In genomic region chr2:46384457-46384815, GRCh38 we compare ENCODE assay signal across 22 cellular contexts.
"Had no signal": no experiment of that assay in that cellular context is flagged by ENCODE, and none has a peak within 500 bp of the region (broad histone marks: within the 10 kb centered on the region; RNA-seq: fewer than 3 reads in every experiment).

No MANE protein-coding gene starts in this region.

- H3K36me3 Mint-ChIP-seq: activated naive CD8-positive, alpha-beta T cell treated with anti-CD3 and anti-CD28 coated beads for 36 hours; WTC11 had no signal

- H3K9me3 Mint-ChIP-seq: activated naive CD4-positive, alpha-beta T cell treated with anti-CD3 and anti-CD28 coated beads for 36 hours; activated naive CD8-positive, alpha-beta T cell treated with anti-CD3 and anti-CD28 coated beads for 36 hours; activated T-cell treated with anti-CD3 and anti-CD28 coated beads, Interleukin-2, amount 50 U/mL, for 4 hours; activated T-helper 17 cell treated with anti-CD3 and anti-CD28 coated beads, Interleukin-2, amount 50 U/mL, for 72 hours; WTC11 had no signal

- FAIRE-seq: K562, RCC 7860 had no signal

- DNase-seq: activated CD4-positive, alpha-beta T cell treated with anti-CD3 and anti-CD28 coated beads for 48 hours; activated CD4-positive, alpha-beta T cell treated with anti-CD3 and anti-CD28 coated beads, Interleukin-2, amount 50 U/mL, for 4 hours; activated CD4-positive, CD25-positive, alpha-beta regulatory T cell treated with anti-CD3 and anti-CD28 coated beads, Interleukin-2, amount 50 U/mL, for 72 hours; activated gamma-delta T cell; activated naive CD4-positive, alpha-beta T cell treated with anti-CD3 and anti-CD28 coated beads for 36 hours; activated naive CD8-positive, alpha-beta T cell treated with anti-CD3 and anti-CD28 coated beads for 36 hours; activated T-cell treated with anti-CD3 and anti-CD28 coated beads, Interleukin-2, amount 50 U/mL, for 4 hours; caudate nucleus; Karpas-422; NCI-H1105 treated with DMSO at 0.1 percent for 48 hours; NCI-H1436 treated with DMSO at 0.1 percent for 48 hours; NCI-H187; NCI-H2081; NCI-H446; NCI-H524; SIG-M5; T-helper 17 cell; T-helper 9 cell had no signal

- H3K4me3 Mint-ChIP-seq: activated naive CD4-positive, alpha-beta T cell treated with anti-CD3 and anti-CD28 coated beads for 36 hours; activated naive CD8-positive, alpha-beta T cell treated with anti-CD3 and anti-CD28 coated beads for 36 hours; activated T-cell treated with anti-CD3 and anti-CD28 coated beads, Interleukin-2, amount 50 U/mL, for 4 hours; activated T-helper 17 cell treated with anti-CD3 and anti-CD28 coated beads, Interleukin-2, amount 50 U/mL, for 72 hours; T-helper 17 cell; WTC11 had no signal

- ATAC-seq: activated T-cell treated with anti-CD3 and anti-CD28 coated beads, Interleukin-2, amount 50 U/mL, for 4 hours; activated T-helper 17 cell treated with anti-CD3 and anti-CD28 coated beads, Interleukin-2, amount 50 U/mL, for 72 hours; K562; T-helper 17 cell; WTC11 had no signal

- H3K4me1 Mint-ChIP-seq: activated naive CD8-positive, alpha-beta T cell treated with anti-CD3 and anti-CD28 coated beads for 36 hours; WTC11 had no signal

- H3K27ac Mint-ChIP-seq: activated naive CD4-positive, alpha-beta T cell treated with anti-CD3 and anti-CD28 coated beads for 36 hours; activated naive CD8-positive, alpha-beta T cell treated with anti-CD3 and anti-CD28 coated beads for 36 hours; activated T-helper 17 cell treated with anti-CD3 and anti-CD28 coated beads, Interleukin-2, amount 50 U/mL, for 72 hours; T-helper 17 cell; WTC11 had no signal

- H3K4me3 ChIP-seq: K562 had no signal

- H3K27me3 Mint-ChIP-seq: activated naive CD8-positive, alpha-beta T cell treated with anti-CD3 and anti-CD28 coated beads for 36 hours had no signal
